Comparison of ENCODE assay signal across 12 cellular contexts in genomic region chr3:115698851-115699535, GRCh38.
DNase-seq lines count a peak whose midpoint lies in the region; ATAC-seq and TF ChIP-seq lines count a peak whose summit lies in the region.
"Had no signal": no experiment of that assay in that cellular context is flagged by ENCODE, and none has a peak within 500 bp of the region (broad histone marks: within the 10 kb centered on the region; RNA-seq: fewer than 3 reads in every experiment).

No MANE protein-coding gene starts in this region.

- DNase-seq in NCI-H1436 (lab: John Stamatoyannopoulos, UW) (peak; percentile 79), NCI-H1436 treated with DMSO at 0.1 percent for 48 hours (lab: John Stamatoyannopoulos, UW) (no peak), NCI-H748 (lab: John Stamatoyannopoulos, UW; ENCODE audit: unreplicated experiment) (peak; percentile 85), epithelial cell of esophagus (ENCODE audit: low read depth) (peak; percentile 51), skeletal muscle cell (ENCODE audit: low read depth) (peak; percentile 41), prostate gland (ENCODE audit: low spot score) (no peak)
- DNase-seq: activated CD8-positive, alpha-beta memory T cell treated with anti-CD3 and anti-CD28 coated beads for 24 hours; erythroblast; NCI-H345 had no signal

- intact Hi-C loops in prostate gland (cut with DNase I) = no loop called here

- no peak overlapping the region for H3K4me3 ChIP-seq in epithelial cell of esophagus (ENCODE audit: low read length)
- no peak overlapping the region for H3K4me3 ChIP-seq in skeletal muscle cell (ENCODE audit: low read depth, low read length)
- H3K4me3 ChIP-seq in prostate gland = no peak overlapping the region
- H3K4me3 ChIP-seq: thoracic aorta had no signal

- no peaks in the 10 kb centered on the region for H3K9me3 ChIP-seq in prostate gland
- H3K9me3 ChIP-seq: thoracic aorta had no signal

- TF ChIP-seq CTCF in epithelial cell of esophagus (IDR thresholded peaks at IDR 0.05; ENCODE audit: insufficient read depth, low read depth, low read length, missing control alignments) (no peak), prostate gland (IDR thresholded peaks at IDR 0.05) (no peak)

- H3K27me3 ChIP-seq in prostate gland (replicated peaks; ENCODE audit: insufficient read depth) = no peaks in the 10 kb centered on the region

- H3K9me3 Mint-ChIP-seq in activated T-helper 17 cell treated with anti-CD3 and anti-CD28 coated beads, Interleukin-2, amount 50 U/mL, for 72 hours = no peaks in the 10 kb centered on the region

- ATAC-seq in GM21786 (IDR thresholded peaks at IDR 0.05; ENCODE audit: unreplicated experiment) = no peak
- no peak for ATAC-seq in activated T-helper 17 cell treated with anti-CD3 and anti-CD28 coated beads, Interleukin-2, amount 50 U/mL, for 72 hours (replicated peaks)

- peaks cover 6% of the 10 kb centered on the region for H3K27me3 Mint-ChIP-seq in activated T-helper 17 cell treated with anti-CD3 and anti-CD28 coated beads, Interleukin-2, amount 50 U/mL, for 72 hours

- no peak overlapping the region for H3K4me3 Mint-ChIP-seq in activated T-helper 17 cell treated with anti-CD3 and anti-CD28 coated beads, Interleukin-2, amount 50 U/mL, for 72 hours

- no peak overlapping the region for H3K27ac Mint-ChIP-seq in activated T-helper 17 cell treated with anti-CD3 and anti-CD28 coated beads, Interleukin-2, amount 50 U/mL, for 72 hours

- no peak for TF ChIP-seq POLR2A in prostate gland (IDR thresholded peaks at IDR 0.05)

- peaks cover 3% of the 10 kb centered on the region for H3K4me1 Mint-ChIP-seq in activated T-helper 17 cell treated with anti-CD3 and anti-CD28 coated beads, Interleukin-2, amount 50 U/mL, for 72 hours

- no peak overlapping the region for H3K27ac ChIP-seq in prostate gland

- H3K36me3 Mint-ChIP-seq in activated T-helper 17 cell treated with anti-CD3 and anti-CD28 coated beads, Interleukin-2, amount 50 U/mL, for 72 hours (ENCODE audit: low read depth) = no peaks in the 10 kb centered on the region

- 42% methylated on average over 8 of the region's 8 CpGs for WGBS in prostate gland

- no peaks in the 10 kb centered on the region for H3K4me1 ChIP-seq in prostate gland (replicated peaks)

- H3K36me3 ChIP-seq in prostate gland = no peaks in the 10 kb centered on the region
- H3K36me3 ChIP-seq: thoracic aorta had no signal

Comparison
In these comparisons a context has a peak if more than half of its experiments do, and no peak if none do; other contexts are left out.
1. DNase-seq: peak in NCI-H1436 (single experiment), NCI-H748 (single experiment), epithelial cell of esophagus (single experiment) and skeletal muscle cell (single experiment); none in NCI-H1436 treated with DMSO at 0.1 percent for 48 hours (single experiment) and prostate gland (single experiment).